ENCODE assay signal across 13 cellular contexts in genomic region chr5:110386782-110387181, GRCh38.
DNase-seq lines count a peak whose midpoint lies in the region; ATAC-seq and TF ChIP-seq lines count a peak whose summit lies in the region.
"Had no signal": no experiment of that assay in that cellular context is flagged by ENCODE, and none has a peak within 500 bp of the region (broad histone marks: within the 10 kb centered on the region; RNA-seq: fewer than 3 reads in every experiment).

No MANE protein-coding gene starts in this region.

- H3K27me3 Mint-ChIP-seq in natural killer cell (ENCODE audit: low read depth in 2 of 2) = no peaks in the 10 kb centered on the region
- H3K27me3 Mint-ChIP-seq: activated CD4-positive, alpha-beta T cell treated with anti-CD3 and anti-CD28 coated beads, Interleukin-2, amount 10 ng/mL, durations not matched to agents 7 days and 5 days; natural killer cell treated with Interleukin-12 subunit alpha and Interleukin-12 subunit beta and Interleukin-15 and Interleukin-18, amount 100 ng/mL, for 72 hours had no signal

- intact Hi-C loops in natural killer cell (cut with micrococcal nuclease) = no loop called here

- in situ Hi-C loops in ACHN (cut with HindIII; ENCODE audit: low pct_ligation_motif_present, low pct_unique_long_range_greater_than_20kb, low sequenced_read_pairs) = no loop called here

- no peak overlapping the region for H3K4me3 Mint-ChIP-seq in natural killer cell
- H3K4me3 Mint-ChIP-seq: activated CD4-positive, alpha-beta T cell treated with anti-CD3 and anti-CD28 coated beads, Interleukin-2, amount 10 ng/mL, durations not matched to agents 7 days and 5 days; activated naive CD4-positive, alpha-beta T cell treated with anti-CD3 and anti-CD28 coated beads for 36 hours; GM23338; natural killer cell treated with Interleukin-12 subunit alpha and Interleukin-12 subunit beta and Interleukin-15 and Interleukin-18, amount 100 ng/mL, for 72 hours had no signal

- H3K9me3 Mint-ChIP-seq in natural killer cell = peaks cover 8% of the 10 kb centered on the region in 2 donors
- H3K9me3 Mint-ChIP-seq: activated naive CD4-positive, alpha-beta T cell treated with anti-CD3 and anti-CD28 coated beads for 36 hours; GM23338 had no signal

- no peak for ATAC-seq in natural killer cell
- ATAC-seq in HG03565 (IDR thresholded peaks at IDR 0.05; ENCODE audit: unreplicated experiment) = no peak
- ATAC-seq in activated CD4-positive, CD25-positive, alpha-beta regulatory T cell treated with anti-CD3 and anti-CD28 coated beads, Interleukin-2, amount 50 U/mL, for 24 hours = no peak
- ATAC-seq: GM23338; natural killer cell treated with Interleukin-12 subunit alpha and Interleukin-12 subunit beta and Interleukin-15 and Interleukin-18, amount 100 ng/mL, for 72 hours had no signal

- no peaks in the 10 kb centered on the region for H3K36me3 Mint-ChIP-seq in natural killer cell
- H3K36me3 Mint-ChIP-seq: natural killer cell treated with Interleukin-12 subunit alpha and Interleukin-12 subunit beta and Interleukin-15 and Interleukin-18, amount 100 ng/mL, for 72 hours had no signal

- H3K4me1 Mint-ChIP-seq in natural killer cell = no peaks in the 10 kb centered on the region
- H3K4me1 Mint-ChIP-seq: activated CD4-positive, alpha-beta T cell treated with anti-CD3 and anti-CD28 coated beads, Interleukin-2, amount 10 ng/mL, durations not matched to agents 7 days and 5 days had no signal

- H3K27ac Mint-ChIP-seq in natural killer cell = no peak overlapping the region
- H3K27ac Mint-ChIP-seq: activated CD4-positive, alpha-beta T cell treated with anti-CD3 and anti-CD28 coated beads, Interleukin-2, amount 10 ng/mL, durations not matched to agents 7 days and 5 days; activated naive CD4-positive, alpha-beta T cell treated with anti-CD3 and anti-CD28 coated beads for 36 hours; GM23338; natural killer cell treated with Interleukin-12 subunit alpha and Interleukin-12 subunit beta and Interleukin-15 and Interleukin-18, amount 100 ng/mL, for 72 hours had no signal

- TF ChIP-seq CTCF in natural killer cell (IDR thresholded peaks at IDR 0.05) = no peak

- DNase-seq in ACHN = peak; percentile 22
- peak; percentile 7 for DNase-seq in HuH-7.5 (ENCODE audit: low spot score)
- DNase-seq in astrocyte of the hippocampus (ENCODE audit: low read depth, low spot score) = peak; percentile 87
- DNase-seq in kidney glomerular epithelial cell (lab: John Stamatoyannopoulos, UW) = peak; percentile 77
- no peak for DNase-seq in natural killer cell
- DNase-seq in NCI-H1930 (lab: John Stamatoyannopoulos, UW) = no peak
- DNase-seq: activated CD4-positive, alpha-beta T cell treated with anti-CD3 and anti-CD28 coated beads, Interleukin-2, amount 10 ng/mL, durations not matched to agents 7 days and 5 days; activated naive CD4-positive, alpha-beta T cell treated with anti-CD3 and anti-CD28 coated beads for 36 hours; stimulated activated naive CD4-positive, alpha-beta T cell treated with Interleukin-2 at 50 U/mL for 16 hours had no signal

Comparison
In these comparisons a context has a peak if more than half of its experiments do, and no peak if none do; other contexts are left out.
1. DNase-seq: peak in ACHN (single experiment), HuH-7.5 (single experiment), astrocyte of the hippocampus (single experiment) and kidney glomerular epithelial cell (single experiment); none in natural killer cell (single experiment) and NCI-H1930 (0 of 2).